11 cellular contexts compared by ENCODE assay signal in genomic region chr4:108141213-108142045, GRCh38. TPM values are rescaled to one million over a fixed set of nuclear protein-coding genes. Genes with fewer than 3 reads are reported as not detected.
A peak's percentile ranks its signal among the peaks of the same experiment; 100 is the strongest.
DNase-seq lines count a peak whose midpoint lies in the region; ATAC-seq, FAIRE-seq and TF ChIP-seq lines count a peak whose summit lies in the region.
"Had no signal": no experiment of that assay in that cellular context is flagged by ENCODE, and none has a peak within 500 bp of the region (broad histone marks: within the 10 kb centered on the region; RNA-seq: fewer than 3 reads in every experiment).

No MANE protein-coding gene starts in this region.

- TF ChIP-seq CTCF in GM12865 (IDR thresholded peaks at IDR 0.05; ENCODE audit: insufficient read depth, low read depth, low read length, missing control alignments) = no peak
- TF ChIP-seq CTCF in mesothelial cell of epicardium (IDR thresholded peaks at IDR 0.05; ENCODE audit: unreplicated experiment) = no peak
- TF ChIP-seq CTCF in tibial nerve (IDR thresholded peaks at IDR 0.05) = no peak

- DNase-seq in GM12865 (ENCODE audit: low read depth) (peak; percentile 47), T-cell (no peak), mesothelial cell of epicardium (ENCODE audit: low spot score in 2 of 2, unreplicated experiment in 2 of 2) (no peak), epidermal melanocyte (ENCODE audit: insufficient read length, low spot score) (no peak), ACHN (no peak), tibial nerve (ENCODE audit: low spot score in 2 of 2) (no peak), RCC 7860 (ENCODE audit: low spot score) (no peak)
- DNase-seq: H7, PC-9 had no signal

- H3K4me3 ChIP-seq in GM12865 (ENCODE audit: low read depth, low read length) = no peak overlapping the region
- H3K4me3 ChIP-seq in tibial nerve = no peak overlapping the region
- H3K4me3 ChIP-seq: PC-9 had no signal

- H3K4me1 ChIP-seq in tibial nerve = no peaks in the 10 kb centered on the region

- no peaks in the 10 kb centered on the region for H3K9me3 Mint-ChIP-seq in T-cell
- no peaks in the 10 kb centered on the region for H3K9me3 Mint-ChIP-seq in mesothelial cell of epicardium

- POLR2A ChIA-PET in T-cell (lab: Charles Lee) = interaction anchor here in 1 of 2 donors (0.7 kb wide), 1 partner anchor 14 kb away, joined by 3 read pairs; no protein-coding TSS in a partner anchor

- H3K36me3 ChIP-seq in tibial nerve = no peaks in the 10 kb centered on the region

- H3K27ac ChIP-seq in tibial nerve = no peak overlapping the region
- H3K27ac ChIP-seq: PC-9 had no signal

- in situ Hi-C loops in ACHN (cut with HindIII; ENCODE audit: low pct_ligation_motif_present, low pct_unique_long_range_greater_than_20kb, low sequenced_read_pairs) = no loop called here

- peak overlapping the region; percentile 93 for H3K27ac Mint-ChIP-seq in T-cell
- peak overlapping the region; percentile 65 for H3K27ac Mint-ChIP-seq in mesothelial cell of epicardium

- H3K27me3 ChIP-seq in tibial nerve = no peaks in the 10 kb centered on the region

- H3K4me3 Mint-ChIP-seq in T-cell (peak overlapping the region; percentile 58 to 86 (median 73)), mesothelial cell of epicardium (peak overlapping the region; percentile 4)

- ATAC-seq in HG02642 (IDR thresholded peaks at IDR 0.05; ENCODE audit: poor library complexity, unreplicated experiment) (peak; percentile 44), T-cell (replicated peaks in 1 of 4) (peak in 1 of 4 experiments; percentile 26)

- TF ChIP-seq POLR2A in tibial nerve (IDR thresholded peaks at IDR 0.05) = no peak

- CTCF ChIA-PET in T-cell (lab: Charles Lee) = interaction anchor here in 1 of 2 donors (2.7 kb wide), 1 partner anchor 17 kb away, joined by 6 read pairs; no protein-coding TSS in a partner anchor

- no peaks in the 10 kb centered on the region for H3K27me3 Mint-ChIP-seq in T-cell
- H3K27me3 Mint-ChIP-seq in mesothelial cell of epicardium (ENCODE audit: low read depth) = no peaks in the 10 kb centered on the region

- FAIRE-seq in RCC 7860 (lab: Jason Lieb, UNC) = no peak
- FAIRE-seq: endometrium had no signal

- H3K4me1 Mint-ChIP-seq in T-cell (peaks cover 92 to 100% (median 95%) of the 10 kb centered on the region in 3 donors), mesothelial cell of epicardium (peaks cover 50% of the 10 kb centered on the region)

- WGBS in tibial nerve, 2 donors = 77 to 85% methylated on average over 12 of the region's 12 CpGs

- peaks cover 41% of the 10 kb centered on the region for H3K36me3 Mint-ChIP-seq in T-cell
- H3K36me3 Mint-ChIP-seq in mesothelial cell of epicardium = peaks cover 6% of the 10 kb centered on the region

- TF ChIP-seq EP300 in tibial nerve (IDR thresholded peaks at IDR 0.05) = no peak

- H3K9me3 ChIP-seq in tibial nerve = no peaks in the 10 kb centered on the region

RNA-seq across cellular contexts. Expression of gene LEF1, which starts 27.3 kb away (rescaled TPM):
- 100 to 1,000 TPM; 412 to 776 (median 500) TPM for total RNA-seq in T-cell
- 72.4 to 76.8 TPM (median 76.6 TPM) in 3 replicates for total RNA-seq in mesothelial cell of epicardium
- total RNA-seq in tibial nerve = 10 to 100 TPM in 1 of 4 donors, 1 to 10 TPM in 3; 1.9 to 11.7 (median 8.3) TPM
